Comparison of ENCODE assay signal across 8 cellular contexts in the genomic region with DNA sequence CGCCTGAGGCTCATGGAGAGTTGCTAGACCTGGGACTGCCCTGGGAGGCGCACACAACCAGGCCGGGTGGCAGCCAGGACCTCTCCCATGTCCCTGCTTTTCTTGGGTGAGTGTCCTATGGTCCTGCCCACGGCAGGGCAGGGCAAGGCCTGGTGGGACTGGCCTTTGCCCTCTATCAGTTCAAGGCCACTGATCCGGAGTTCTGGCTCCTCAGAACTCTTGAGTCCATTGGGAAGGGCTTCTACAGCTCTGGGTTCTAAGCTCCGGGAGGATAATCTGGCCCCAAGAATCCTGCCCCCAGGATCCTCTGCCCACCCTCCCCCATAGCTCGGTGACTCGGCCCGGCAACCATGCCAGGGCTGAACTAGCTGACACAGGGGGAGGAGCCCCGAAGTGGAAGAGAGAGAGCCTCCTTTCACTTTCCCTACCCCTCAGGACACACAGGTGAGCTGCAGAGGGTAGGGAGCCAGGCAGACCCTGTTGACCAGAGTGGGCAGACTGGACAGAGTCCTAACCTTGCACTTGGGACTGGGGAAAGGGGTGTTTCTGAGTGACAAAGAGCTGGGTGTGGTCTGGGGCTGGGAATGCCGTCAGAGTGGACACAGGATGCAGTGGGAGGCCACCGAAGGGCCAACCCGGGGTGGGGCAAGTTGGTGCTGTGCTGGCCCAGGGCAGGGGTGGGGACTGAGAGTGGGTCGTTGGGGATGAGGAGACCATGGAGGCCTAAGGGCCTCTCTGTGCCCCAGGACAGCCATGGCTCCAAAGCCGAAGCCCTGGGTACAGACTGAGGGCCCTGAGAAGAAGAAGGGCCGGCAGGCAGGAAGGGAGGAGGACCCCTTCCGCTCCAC. TPM values are rescaled to one million over a fixed set of nuclear protein-coding genes. Genes with fewer than 3 reads are reported as not detected.
DNase-seq lines count a peak whose midpoint lies in the region; ATAC-seq and TF ChIP-seq lines count a peak whose summit lies in the region.

No MANE protein-coding gene starts in this region.

- H2AFZ ChIP-seq in OCI-LY7 (ENCODE audit: low read length): peak overlapping the region; percentile 95

- CTCF ChIA-PET in OCI-LY7 (lab: Charles Lee; ENCODE audit: unreplicated experiment): interaction anchor here (0.6 to 0.9 kb wide), 3 partner anchors 8 to 1128 kb away, joined by 3 to 6 read pairs (median 3); no protein-coding TSS in a partner anchor
- CTCF ChIA-PET in activated naive CD4-positive, alpha-beta T cell treated with anti-CD3 and anti-CD28 coated beads, Interleukin-2, amount 10 ng/mL, durations not matched to agents 7 days and 5 days (lab: Charles Lee): interaction anchor here (0.7 to 3.4 kb wide), 16 partner anchors 10 to 289 kb away, joined by 3 to 24 read pairs (median 3); a partner anchor contains a TSS

- no peaks in the 10 kb centered on the region for H3K9me3 Mint-ChIP-seq in activated naive CD4-positive, alpha-beta T cell treated with anti-CD3 and anti-CD28 coated beads, Interleukin-2, amount 10 ng/mL, durations not matched to agents 7 days and 5 days

- H3K9me3 ChIP-seq in BLaER1 treated with 17β-estradiol and CSF1 and Interleukin-3, amounts not matched to agents 10 nM and 100 nM (replicated peaks in 1 of 11): no peaks in the 10 kb centered on the region
- H3K9me3 ChIP-seq in OCI-LY7 (ENCODE audit: low read length): no peaks in the 10 kb centered on the region
- H3K9me3 ChIP-seq in heart left ventricle: no peaks in the 10 kb centered on the region

- no TSS peak for BruUV-seq in OCI-LY7 (replicated peaks; lab: Mats Ljungman, UMichigan)

- WGBS in heart left ventricle, 4 donors: 35 to 51% (median 40%) methylated on average over 14 to 17 of the region's 17 CpGs

- DNase-seq in OCI-LY7 (ENCODE audit: low spot score) (peak; percentile 48), heart left ventricle (peak; percentile 61 to 81 (median 62)), retinal pigment epithelial cell (ENCODE audit: low read depth) (no peak), DMS153 treated with DMSO at 0.1 percent for 48 hours (lab: John Stamatoyannopoulos, UW; ENCODE audit: unreplicated experiment) (no peak)
- DNase-seq in activated naive CD4-positive, alpha-beta T cell treated with anti-CD3 and anti-CD28 coated beads, Interleukin-2, amount 10 ng/mL, durations not matched to agents 7 days and 5 days: peak; percentile 78

- H3K9me2 ChIP-seq in OCI-LY7 (ENCODE audit: insufficient read depth, low read length): no peaks in the 10 kb centered on the region

- peaks cover 0 to 38% (median 32%) of the 10 kb centered on the region in 11 experiments; a peak in 16 of 22 replicates for H4K20me1 ChIP-seq in BLaER1 treated with 17β-estradiol and CSF1 and Interleukin-3, amounts not matched to agents 10 nM and 100 nM
- no peaks in the 10 kb centered on the region for H4K20me1 ChIP-seq in OCI-LY7 (ENCODE audit: insufficient read depth, low read length)

- TF ChIP-seq CTCF in OCI-LY7 (conservative IDR thresholded peaks at IDR 0.05; ENCODE audit: low read length): no peak
- TF ChIP-seq CTCF in heart left ventricle (IDR thresholded peaks at IDR 0.05): no peak
- TF ChIP-seq CTCF in retinal pigment epithelial cell (conservative IDR thresholded peaks at IDR 0.05; ENCODE audit: low read depth, low read length): no peak

- H3K27me3 Mint-ChIP-seq in activated naive CD4-positive, alpha-beta T cell treated with anti-CD3 and anti-CD28 coated beads, Interleukin-2, amount 10 ng/mL, durations not matched to agents 7 days and 5 days: no peaks in the 10 kb centered on the region

- ATAC-seq in GM21619 (IDR thresholded peaks at IDR 0.05; ENCODE audit: unreplicated experiment): peak; percentile 38
- ATAC-seq in heart left ventricle: peak in 3 of 4 donors; percentile 16 to 38 (median 35)
- no peak for ATAC-seq in HG02938 (IDR thresholded peaks at IDR 0.05; ENCODE audit: unreplicated experiment)

- peaks cover 10% of the 10 kb centered on the region for H3K36me3 Mint-ChIP-seq in activated naive CD4-positive, alpha-beta T cell treated with anti-CD3 and anti-CD28 coated beads, Interleukin-2, amount 10 ng/mL, durations not matched to agents 7 days and 5 days

- peak overlapping the region; percentile 81 to 94 (median 89) for H3K27ac ChIP-seq in BLaER1 treated with 17β-estradiol and CSF1 and Interleukin-3, amounts not matched to agents 10 nM and 100 nM
- H3K27ac ChIP-seq in OCI-LY7 (ENCODE audit: low read depth, low read length, poor library complexity, severe bottlenecking) (no peak overlapping the region), heart left ventricle (peak overlapping the region; percentile 90 to 99 (median 95))

- H3K36me3 ChIP-seq in BLaER1 treated with 17β-estradiol and CSF1 and Interleukin-3, amounts not matched to agents 10 nM and 100 nM: peaks cover 11 to 27% (median 18%) of the 10 kb centered on the region in 11 experiments
- H3K36me3 ChIP-seq in OCI-LY7 (ENCODE audit: insufficient read depth, low read length) (peaks cover 18% of the 10 kb centered on the region; the same call in 1 of the 2 replicates), heart left ventricle (peaks cover 0 to 30% (median 6%) of the 10 kb centered on the region in 9 donors)

- intact Hi-C loops in OCI-LY7 (cut with micrococcal nuclease; ENCODE audit: unreplicated experiment): loop anchor here (1.0 to 5.0 kb wide), 5 partner anchors 31 to 202 kb away; a partner anchor contains a TSS
- intact Hi-C loops in heart left ventricle (cut with DNase I): loop anchor here in 9 of 10 donors (1.0 to 5.0 kb wide), 8 partner anchors 13 to 204 kb away; a partner anchor contains a TSS

- H3K4me1 ChIP-seq in BLaER1 treated with 17β-estradiol and CSF1 and Interleukin-3, amounts not matched to agents 10 nM and 100 nM: peaks cover 36 to 49% (median 45%) of the 10 kb centered on the region in 10 experiments
- peaks cover 24% of the 10 kb centered on the region for H3K4me1 ChIP-seq in OCI-LY7 (ENCODE audit: insufficient read depth, low read length, poor library complexity, severe bottlenecking)
- peaks cover 3 to 32% (median 23%) of the 10 kb centered on the region in 12 donors for H3K4me1 ChIP-seq in heart left ventricle

- TF ChIP-seq POLR2A in heart left ventricle (IDR thresholded peaks at IDR 0.05): peak in 1 of 2 donors; percentile 41

- H3K4me3 Mint-ChIP-seq in activated naive CD4-positive, alpha-beta T cell treated with anti-CD3 and anti-CD28 coated beads, Interleukin-2, amount 10 ng/mL, durations not matched to agents 7 days and 5 days: peak overlapping the region; percentile 87

- no peaks in the 10 kb centered on the region for H3K27me3 ChIP-seq in BLaER1 treated with 17β-estradiol and CSF1 and Interleukin-3, amounts not matched to agents 10 nM and 100 nM
- no peaks in the 10 kb centered on the region for H3K27me3 ChIP-seq in heart left ventricle

- H3K9ac ChIP-seq in BLaER1 treated with 17β-estradiol and CSF1 and Interleukin-3, amounts not matched to agents 10 nM and 100 nM: peak overlapping the region; percentile 79 to 90 (median 86)

- POLR2A ChIA-PET in OCI-LY7 (lab: Charles Lee): interaction anchor here (0.6 to 2.3 kb wide), 7 partner anchors 15 to 1938 kb away, joined by 3 to 11 read pairs (median 3); a partner anchor contains a TSS

- H3K79me2 ChIP-seq in OCI-LY7 (ENCODE audit: insufficient read depth, low read depth, low read length): peaks cover 23% of the 10 kb centered on the region

- peak overlapping the region; percentile 84 to 97 (median 92) for H3K4me2 ChIP-seq in BLaER1 treated with 17β-estradiol and CSF1 and Interleukin-3, amounts not matched to agents 10 nM and 100 nM
- H3K4me2 ChIP-seq in OCI-LY7 (ENCODE audit: low read length): peak overlapping the region; percentile 86

- H3K4me1 Mint-ChIP-seq in activated naive CD4-positive, alpha-beta T cell treated with anti-CD3 and anti-CD28 coated beads, Interleukin-2, amount 10 ng/mL, durations not matched to agents 7 days and 5 days: peaks cover 39% of the 10 kb centered on the region

- H3K4me3 ChIP-seq in BLaER1 treated with 17β-estradiol and CSF1 and Interleukin-3, amounts not matched to agents 10 nM and 100 nM: peak overlapping the region; percentile 44 to 90 (median 58)
- H3K4me3 ChIP-seq in OCI-LY7 (ENCODE audit: low read depth, low read length, poor library complexity, severe bottlenecking): peak overlapping the region; percentile 68
- peak overlapping the region in 11 of 12 donors; percentile 18 to 93 (median 78) for H3K4me3 ChIP-seq in heart left ventricle
- H3K4me3 ChIP-seq in retinal pigment epithelial cell (ENCODE audit: low read length): peak overlapping the region; percentile 43

- peak overlapping the region; percentile 91 for H3K27ac Mint-ChIP-seq in activated naive CD4-positive, alpha-beta T cell treated with anti-CD3 and anti-CD28 coated beads, Interleukin-2, amount 10 ng/mL, durations not matched to agents 7 days and 5 days

RNA-seq across cellular contexts. Expression of a gene that starts 0.7 kb away (rescaled TPM):
- 8.1 and 11.9 TPM in 2 replicates for total RNA-seq in OCI-LY7 (2014; rRNA removed; shearing (Covaris generic))
- total RNA-seq in OCI-LY7 (2022) (11.0 and 12.0 TPM in 2 replicates), heart left ventricle (10 to 100 TPM; 11.0 to 37.5 (median 14.5) TPM)
- polyA plus RNA-seq in heart left ventricle: 1 to 10 TPM; 7.0 to 9.1 TPM

RNA-seq across cellular contexts. Expression of a gene that starts 1.1 kb away (rescaled TPM):
- total RNA-seq in OCI-LY7 (2014; rRNA removed; shearing (Covaris generic)): 36.9 and 41.1 TPM in 2 replicates
- total RNA-seq in OCI-LY7 (2022): 26.5 and 34.4 TPM in 2 replicates
- total RNA-seq in heart left ventricle: 10 to 100 TPM in 5 of 9 donors, 1 to 10 TPM in 4; 6.1 to 14.7 (median 10.2) TPM
- polyA plus RNA-seq in heart left ventricle: 10 to 100 TPM; 12.4 to 30.8 TPM

RNA-seq across cellular contexts. Expression of a gene that starts 12.4 kb away (rescaled TPM):
- not detected in 2 replicates for total RNA-seq in OCI-LY7 (2014; rRNA removed; shearing (Covaris generic))
- not detected in 2 replicates for total RNA-seq in OCI-LY7 (2022)
- total RNA-seq in heart left ventricle: under 1 TPM in 5 of 9 donors, not detected in 4; 0.13 to 0.27 (median 0.21) TPM
- under 1 TPM; 0.06 to 0.11 TPM for polyA plus RNA-seq in heart left ventricle

RNA-seq across cellular contexts. Expression of a gene that starts 24.4 kb away (rescaled TPM):
- 1.4 and 2.0 TPM in 2 replicates for total RNA-seq in OCI-LY7 (2014; rRNA removed; shearing (Covaris generic))
- total RNA-seq in OCI-LY7 (2022) (12.5 and 14.4 TPM in 2 replicates), heart left ventricle (100 to 1,000 TPM in 2 of 9 donors, 10 to 100 TPM in 7; 55.4 to 149 (median 63.9) TPM)
- polyA plus RNA-seq in heart left ventricle: 100 to 1,000 TPM in 1 of 2 donors, 10 to 100 TPM in 1; 64.8 to 101 TPM

RNA-seq across cellular contexts. Expression of a gene that starts 31.0 kb away (rescaled TPM):
- 11.3 and 16.1 TPM in 2 replicates for total RNA-seq in OCI-LY7 (2014; rRNA removed; shearing (Covaris generic))
- 40.1 and 41.4 TPM in 2 replicates for total RNA-seq in OCI-LY7 (2022)
- total RNA-seq in heart left ventricle: 10 to 100 TPM in 7 of 9 donors, 1 to 10 TPM in 2; 8.7 to 22.2 (median 12.3) TPM
- polyA plus RNA-seq in heart left ventricle: 10 to 100 TPM; 11.5 to 19.8 TPM

Comparison
In these comparisons a context has a peak if more than half of its experiments do, and no peak if none do; other contexts are left out.
1. DNase-seq: peak in OCI-LY7 (single experiment), activated naive CD4-positive, alpha-beta T cell treated with anti-CD3 and anti-CD28 coated beads, Interleukin-2, amount 10 ng/mL, durations not matched to agents 7 days and 5 days (single experiment) and heart left ventricle (5 of 5); none in retinal pigment epithelial cell (single experiment) and DMS153 treated with DMSO at 0.1 percent for 48 hours (single experiment).
2. Peak in every context shown above with its lines, with median percentiles within 50 percentile points of each other: H3K4me3 ChIP-seq.